1 cellular context compared by ENCODE assay signal in the genomic region with DNA sequence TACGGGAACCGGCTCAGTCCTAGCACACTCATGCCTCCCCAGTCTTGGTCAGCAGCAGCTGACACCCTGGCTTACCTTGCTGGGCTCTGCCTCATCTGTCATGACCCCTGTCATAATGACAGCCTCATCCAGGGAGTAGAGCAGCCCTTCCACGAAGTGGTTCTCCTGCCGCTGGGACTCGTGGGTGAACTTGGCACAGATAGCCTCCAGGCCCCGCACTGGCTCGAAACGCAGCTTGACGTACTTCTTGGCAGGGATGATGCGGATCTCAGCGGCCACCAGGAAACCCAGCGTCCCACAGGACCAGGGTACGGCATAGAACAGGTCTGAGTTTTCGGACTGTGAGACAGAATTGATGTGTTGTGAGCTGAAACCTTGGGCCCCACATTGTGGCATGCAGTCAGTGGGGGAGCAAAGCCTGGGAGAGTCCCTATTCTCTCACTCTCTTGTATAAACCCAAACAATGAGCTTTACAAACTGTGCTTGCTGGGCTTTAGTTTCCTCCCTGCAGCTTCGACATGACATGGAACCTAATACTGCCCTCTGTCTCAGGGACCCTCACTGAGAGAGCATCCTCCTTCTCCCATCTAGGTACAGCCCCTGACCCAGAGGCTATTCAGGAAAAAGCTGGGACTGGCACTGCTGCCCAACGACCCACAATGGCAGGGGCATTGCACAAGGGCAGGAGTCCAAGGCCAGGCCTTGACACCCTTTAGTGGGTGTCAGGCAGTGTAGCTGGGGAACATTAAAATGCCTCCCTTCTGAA.
TF ChIP-seq lines count a peak whose summit lies in the region.

No MANE protein-coding gene starts in this region.

TF ChIP-seq in HepG2, 621 proteins besides CTCF, POLR2A, EP300 and RAD21 (continued from another document and continues in another):
- TF ChIP-seq, protein P1, sequence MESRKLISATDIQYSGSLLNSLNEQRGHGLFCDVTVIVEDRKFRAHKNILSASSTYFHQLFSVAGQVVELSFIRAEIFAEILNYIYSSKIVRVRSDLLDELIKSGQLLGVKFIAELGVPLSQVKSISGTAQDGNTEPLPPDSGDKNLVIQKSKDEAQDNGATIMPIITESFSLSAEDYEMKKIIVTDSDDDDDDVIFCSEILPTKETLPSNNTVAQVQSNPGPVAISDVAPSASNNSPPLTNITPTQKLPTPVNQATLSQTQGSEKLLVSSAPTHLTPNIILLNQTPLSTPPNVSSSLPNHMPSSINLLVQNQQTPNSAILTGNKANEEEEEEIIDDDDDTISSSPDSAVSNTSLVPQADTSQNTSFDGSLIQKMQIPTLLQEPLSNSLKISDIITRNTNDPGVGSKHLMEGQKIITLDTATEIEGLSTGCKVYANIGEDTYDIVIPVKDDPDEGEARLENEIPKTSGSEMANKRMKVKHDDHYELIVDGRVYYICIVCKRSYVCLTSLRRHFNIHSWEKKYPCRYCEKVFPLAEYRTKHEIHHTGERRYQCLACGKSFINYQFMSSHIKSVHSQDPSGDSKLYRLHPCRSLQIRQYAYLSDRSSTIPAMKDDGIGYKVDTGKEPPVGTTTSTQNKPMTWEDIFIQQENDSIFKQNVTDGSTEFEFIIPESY (CRISPR knock-in tag; IDR thresholded peaks at IDR 0.05): no peak
- TF ChIP-seq ZMYM3 (CRISPR knock-in tag; IDR thresholded peaks at IDR 0.05) (0 out of 2 replicates have a peak, but pooled peaks have one; percentile 45), AGO2 (optimal IDR thresholded peaks at IDR 0.05; ENCODE audit: low read depth, low read length) (peak; percentile 82), ZNF660 (CRISPR knock-in tag; IDR thresholded peaks at IDR 0.05; ENCODE audit: borderline replicate concordance, low read depth) (no peak), ZNF775 (CRISPR knock-in tag; IDR thresholded peaks at IDR 0.05; ENCODE audit: borderline replicate concordance) (no peak), HNRNPH1 (optimal IDR thresholded peaks at IDR 0.05; ENCODE audit: low read depth, low read length) (no peak), MYC (CRISPR knock-in tag; IDR thresholded peaks at IDR 0.05; ENCODE audit: borderline replicate concordance) (peak; percentile 5; the same call in 1 of the 2 replicates), SALL1 (CRISPR knock-in tag; IDR thresholded peaks at IDR 0.05) (0 out of 2 replicates have a peak, but pooled peaks have one; percentile 14), HOXD1 (CRISPR knock-in tag; IDR thresholded peaks at IDR 0.05) (no peak), ZNF430 (CRISPR knock-in tag; IDR thresholded peaks at IDR 0.05) (no peak), RAD51 (IDR thresholded peaks at IDR 0.05; ENCODE audit: borderline replicate concordance) (no peak), HNRNPL (IDR thresholded peaks at IDR 0.05; ENCODE audit: low read depth, low read length) (peak; percentile 47; the same call in 1 of the 2 replicates), HNRNPUL1 (IDR thresholded peaks at IDR 0.05; ENCODE audit: low read depth, low read length) (no peak), ZBTB1 (CRISPR knock-in tag; IDR thresholded peaks at IDR 0.05; ENCODE audit: borderline replicate concordance) (no peak), NR3C1 (CRISPR knock-in tag; IDR thresholded peaks at IDR 0.05) (no peak), GABPB1 (CRISPR knock-in tag; IDR thresholded peaks at IDR 0.05) (no peak), POLR2G (IDR thresholded peaks at IDR 0.05; ENCODE audit: low read depth, low read length) (peak; percentile 34; the same call in 1 of the 2 replicates), U2AF2 (IDR thresholded peaks at IDR 0.05; ENCODE audit: low read depth, low read length) (no peak), SRSF1 (optimal IDR thresholded peaks at IDR 0.05; ENCODE audit: low read depth, low read length) (no peak), CCDC6 (CRISPR knock-in tag; IDR thresholded peaks at IDR 0.05) (no peak), EHMT2 (IDR thresholded peaks at IDR 0.05; ENCODE audit: borderline replicate concordance, low read depth, low read length) (no peak), HOXA7 (CRISPR knock-in tag; IDR thresholded peaks at IDR 0.05) (no peak), ZNF329 (CRISPR knock-in tag; IDR thresholded peaks at IDR 0.05; ENCODE audit: low read depth) (no peak), MED1 (CRISPR knock-in tag; IDR thresholded peaks at IDR 0.05) (0 out of 2 replicates have a peak, but pooled peaks have one; percentile 15), RBFOX2 (IDR thresholded peaks at IDR 0.05; ENCODE audit: low read depth, low read length) (peak; percentile 43), ZC3H13 (CRISPR knock-in tag; IDR thresholded peaks at IDR 0.05) (no peak), RBAK (CRISPR knock-in tag; IDR thresholded peaks at IDR 0.05) (no peak), ZNF766 (CRISPR knock-in tag; IDR thresholded peaks at IDR 0.05; ENCODE audit: borderline replicate concordance) (no peak), CREM (IDR thresholded peaks at IDR 0.05) (no peak), CREM (CRISPR knock-in tag; IDR thresholded peaks at IDR 0.05) (no peak)
- TF ChIP-seq, protein P2, sequence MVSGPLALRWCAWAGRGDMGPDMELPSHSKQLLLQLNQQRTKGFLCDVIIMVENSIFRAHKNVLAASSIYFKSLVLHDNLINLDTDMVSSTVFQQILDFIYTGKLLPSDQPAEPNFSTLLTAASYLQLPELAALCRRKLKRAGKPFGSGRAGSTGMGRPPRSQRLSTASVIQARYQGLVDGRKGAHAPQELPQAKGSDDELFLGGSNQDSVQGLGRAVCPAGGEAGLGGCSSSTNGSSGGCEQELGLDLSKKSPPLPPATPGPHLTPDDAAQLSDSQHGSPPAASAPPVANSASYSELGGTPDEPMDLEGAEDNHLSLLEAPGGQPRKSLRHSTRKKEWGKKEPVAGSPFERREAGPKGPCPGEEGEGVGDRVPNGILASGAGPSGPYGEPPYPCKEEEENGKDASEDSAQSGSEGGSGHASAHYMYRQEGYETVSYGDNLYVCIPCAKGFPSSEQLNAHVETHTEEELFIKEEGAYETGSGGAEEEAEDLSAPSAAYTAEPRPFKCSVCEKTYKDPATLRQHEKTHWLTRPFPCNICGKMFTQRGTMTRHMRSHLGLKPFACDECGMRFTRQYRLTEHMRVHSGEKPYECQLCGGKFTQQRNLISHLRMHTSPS (CRISPR knock-in tag; IDR thresholded peaks at IDR 0.05; ENCODE audit: low read depth): peak; percentile 87
- TF ChIP-seq, protein P3, sequence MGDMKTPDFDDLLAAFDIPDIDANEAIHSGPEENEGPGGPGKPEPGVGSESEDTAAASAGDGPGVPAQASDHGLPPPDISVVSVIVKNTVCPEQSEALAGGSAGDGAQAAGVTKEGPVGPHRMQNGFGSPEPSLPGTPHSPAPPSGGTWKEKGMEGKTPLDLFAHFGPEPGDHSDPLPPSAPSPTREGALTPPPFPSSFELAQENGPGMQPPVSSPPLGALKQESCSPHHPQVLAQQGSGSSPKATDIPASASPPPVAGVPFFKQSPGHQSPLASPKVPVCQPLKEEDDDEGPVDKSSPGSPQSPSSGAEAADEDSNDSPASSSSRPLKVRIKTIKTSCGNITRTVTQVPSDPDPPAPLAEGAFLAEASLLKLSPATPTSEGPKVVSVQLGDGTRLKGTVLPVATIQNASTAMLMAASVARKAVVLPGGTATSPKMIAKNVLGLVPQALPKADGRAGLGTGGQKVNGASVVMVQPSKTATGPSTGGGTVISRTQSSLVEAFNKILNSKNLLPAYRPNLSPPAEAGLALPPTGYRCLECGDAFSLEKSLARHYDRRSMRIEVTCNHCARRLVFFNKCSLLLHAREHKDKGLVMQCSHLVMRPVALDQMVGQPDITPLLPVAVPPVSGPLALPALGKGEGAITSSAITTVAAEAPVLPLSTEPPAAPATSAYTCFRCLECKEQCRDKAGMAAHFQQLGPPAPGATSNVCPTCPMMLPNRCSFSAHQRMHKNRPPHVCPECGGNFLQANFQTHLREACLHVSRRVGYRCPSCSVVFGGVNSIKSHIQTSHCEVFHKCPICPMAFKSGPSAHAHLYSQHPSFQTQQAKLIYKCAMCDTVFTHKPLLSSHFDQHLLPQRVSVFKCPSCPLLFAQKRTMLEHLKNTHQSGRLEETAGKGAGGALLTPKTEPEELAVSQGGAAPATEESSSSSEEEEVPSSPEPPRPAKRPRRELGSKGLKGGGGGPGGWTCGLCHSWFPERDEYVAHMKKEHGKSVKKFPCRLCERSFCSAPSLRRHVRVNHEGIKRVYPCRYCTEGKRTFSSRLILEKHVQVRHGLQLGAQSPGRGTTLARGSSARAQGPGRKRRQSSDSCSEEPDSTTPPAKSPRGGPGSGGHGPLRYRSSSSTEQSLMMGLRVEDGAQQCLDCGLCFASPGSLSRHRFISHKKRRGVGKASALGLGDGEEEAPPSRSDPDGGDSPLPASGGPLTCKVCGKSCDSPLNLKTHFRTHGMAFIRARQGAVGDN (CRISPR knock-in tag; IDR thresholded peaks at IDR 0.05): peak; percentile 69
- TF ChIP-seq, protein P4, sequence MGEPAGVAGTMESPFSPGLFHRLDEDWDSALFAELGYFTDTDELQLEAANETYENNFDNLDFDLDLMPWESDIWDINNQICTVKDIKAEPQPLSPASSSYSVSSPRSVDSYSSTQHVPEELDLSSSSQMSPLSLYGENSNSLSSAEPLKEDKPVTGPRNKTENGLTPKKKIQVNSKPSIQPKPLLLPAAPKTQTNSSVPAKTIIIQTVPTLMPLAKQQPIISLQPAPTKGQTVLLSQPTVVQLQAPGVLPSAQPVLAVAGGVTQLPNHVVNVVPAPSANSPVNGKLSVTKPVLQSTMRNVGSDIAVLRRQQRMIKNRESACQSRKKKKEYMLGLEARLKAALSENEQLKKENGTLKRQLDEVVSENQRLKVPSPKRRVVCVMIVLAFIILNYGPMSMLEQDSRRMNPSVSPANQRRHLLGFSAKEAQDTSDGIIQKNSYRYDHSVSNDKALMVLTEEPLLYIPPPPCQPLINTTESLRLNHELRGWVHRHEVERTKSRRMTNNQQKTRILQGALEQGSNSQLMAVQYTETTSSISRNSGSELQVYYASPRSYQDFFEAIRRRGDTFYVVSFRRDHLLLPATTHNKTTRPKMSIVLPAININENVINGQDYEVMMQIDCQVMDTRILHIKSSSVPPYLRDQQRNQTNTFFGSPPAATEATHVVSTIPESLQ (CRISPR knock-in tag; conservative IDR thresholded peaks at IDR 0.05): no peak
- TF ChIP-seq, protein P5, sequence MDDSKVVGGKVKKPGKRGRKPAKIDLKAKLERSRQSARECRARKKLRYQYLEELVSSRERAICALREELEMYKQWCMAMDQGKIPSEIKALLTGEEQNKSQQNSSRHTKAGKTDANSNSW (CRISPR knock-in tag; IDR thresholded peaks at IDR 0.05; ENCODE audit: borderline replicate concordance): no peak
- TF ChIP-seq, protein P6, sequence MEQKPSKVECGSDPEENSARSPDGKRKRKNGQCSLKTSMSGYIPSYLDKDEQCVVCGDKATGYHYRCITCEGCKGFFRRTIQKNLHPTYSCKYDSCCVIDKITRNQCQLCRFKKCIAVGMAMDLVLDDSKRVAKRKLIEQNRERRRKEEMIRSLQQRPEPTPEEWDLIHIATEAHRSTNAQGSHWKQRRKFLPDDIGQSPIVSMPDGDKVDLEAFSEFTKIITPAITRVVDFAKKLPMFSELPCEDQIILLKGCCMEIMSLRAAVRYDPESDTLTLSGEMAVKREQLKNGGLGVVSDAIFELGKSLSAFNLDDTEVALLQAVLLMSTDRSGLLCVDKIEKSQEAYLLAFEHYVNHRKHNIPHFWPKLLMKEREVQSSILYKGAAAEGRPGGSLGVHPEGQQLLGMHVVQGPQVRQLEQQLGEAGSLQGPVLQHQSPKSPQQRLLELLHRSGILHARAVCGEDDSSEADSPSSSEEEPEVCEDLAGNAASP (CRISPR knock-in tag; IDR thresholded peaks at IDR 0.05; ENCODE audit: borderline replicate concordance): no peak
- TF ChIP-seq, protein P7, sequence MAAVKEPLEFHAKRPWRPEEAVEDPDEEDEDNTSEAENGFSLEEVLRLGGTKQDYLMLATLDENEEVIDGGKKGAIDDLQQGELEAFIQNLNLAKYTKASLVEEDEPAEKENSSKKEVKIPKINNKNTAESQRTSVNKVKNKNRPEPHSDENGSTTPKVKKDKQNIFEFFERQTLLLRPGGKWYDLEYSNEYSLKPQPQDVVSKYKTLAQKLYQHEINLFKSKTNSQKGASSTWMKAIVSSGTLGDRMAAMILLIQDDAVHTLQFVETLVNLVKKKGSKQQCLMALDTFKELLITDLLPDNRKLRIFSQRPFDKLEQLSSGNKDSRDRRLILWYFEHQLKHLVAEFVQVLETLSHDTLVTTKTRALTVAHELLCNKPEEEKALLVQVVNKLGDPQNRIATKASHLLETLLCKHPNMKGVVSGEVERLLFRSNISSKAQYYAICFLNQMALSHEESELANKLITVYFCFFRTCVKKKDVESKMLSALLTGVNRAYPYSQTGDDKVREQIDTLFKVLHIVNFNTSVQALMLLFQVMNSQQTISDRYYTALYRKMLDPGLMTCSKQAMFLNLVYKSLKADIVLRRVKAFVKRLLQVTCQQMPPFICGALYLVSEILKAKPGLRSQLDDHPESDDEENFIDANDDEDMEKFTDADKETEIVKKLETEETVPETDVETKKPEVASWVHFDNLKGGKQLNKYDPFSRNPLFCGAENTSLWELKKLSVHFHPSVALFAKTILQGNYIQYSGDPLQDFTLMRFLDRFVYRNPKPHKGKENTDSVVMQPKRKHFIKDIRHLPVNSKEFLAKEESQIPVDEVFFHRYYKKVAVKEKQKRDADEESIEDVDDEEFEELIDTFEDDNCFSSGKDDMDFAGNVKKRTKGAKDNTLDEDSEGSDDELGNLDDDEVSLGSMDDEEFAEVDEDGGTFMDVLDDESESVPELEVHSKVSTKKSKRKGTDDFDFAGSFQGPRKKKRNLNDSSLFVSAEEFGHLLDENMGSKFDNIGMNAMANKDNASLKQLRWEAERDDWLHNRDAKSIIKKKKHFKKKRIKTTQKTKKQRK (IDR thresholded peaks at IDR 0.05; ENCODE audit: low read length): no peak
- TF ChIP-seq, protein P8, sequence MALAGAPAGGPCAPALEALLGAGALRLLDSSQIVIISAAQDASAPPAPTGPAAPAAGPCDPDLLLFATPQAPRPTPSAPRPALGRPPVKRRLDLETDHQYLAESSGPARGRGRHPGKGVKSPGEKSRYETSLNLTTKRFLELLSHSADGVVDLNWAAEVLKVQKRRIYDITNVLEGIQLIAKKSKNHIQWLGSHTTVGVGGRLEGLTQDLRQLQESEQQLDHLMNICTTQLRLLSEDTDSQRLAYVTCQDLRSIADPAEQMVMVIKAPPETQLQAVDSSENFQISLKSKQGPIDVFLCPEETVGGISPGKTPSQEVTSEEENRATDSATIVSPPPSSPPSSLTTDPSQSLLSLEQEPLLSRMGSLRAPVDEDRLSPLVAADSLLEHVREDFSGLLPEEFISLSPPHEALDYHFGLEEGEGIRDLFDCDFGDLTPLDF (CRISPR knock-in tag; IDR thresholded peaks at IDR 0.05): no peak
